ENCODE assay signal across 12 cellular contexts in the genomic region with DNA sequence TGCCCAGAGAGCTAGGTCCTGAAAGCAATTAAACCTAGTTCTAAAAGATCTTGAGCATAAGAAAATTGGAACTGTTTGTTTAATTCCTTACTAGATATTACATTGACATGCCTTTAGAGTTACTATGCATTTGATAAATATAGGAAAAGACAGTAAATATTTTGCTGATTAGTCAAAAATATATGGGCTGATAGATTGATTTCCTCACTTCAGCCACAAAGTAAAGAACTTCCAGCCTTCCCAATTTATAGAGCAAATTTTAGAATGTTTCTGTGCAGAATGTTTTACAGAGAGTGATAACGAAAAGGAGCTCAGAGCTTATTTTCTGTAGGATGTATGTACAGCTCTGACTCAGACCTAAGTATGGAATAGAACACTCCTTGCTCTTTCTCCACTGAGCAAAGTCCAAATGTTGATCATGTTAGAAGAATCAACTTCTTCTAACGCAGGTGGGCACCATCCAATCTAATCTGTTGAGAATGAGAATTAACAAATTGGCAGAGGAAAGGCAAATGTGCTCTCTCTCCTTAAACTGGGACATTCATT.
"Had no signal": no experiment of that assay in that cellular context is flagged by ENCODE, and none has a peak within 500 bp of the region (broad histone marks: within the 10 kb centered on the region; RNA-seq: fewer than 3 reads in every experiment).

No MANE protein-coding gene starts in this region.

- H3K36me3 Mint-ChIP-seq: activated naive CD4-positive, alpha-beta T cell treated with anti-CD3 and anti-CD28 coated beads, Interleukin-2, amount 10 ng/mL, durations not matched to agents 7 days and 5 days; activated naive CD8-positive, alpha-beta T cell treated with anti-CD3 and anti-CD28 coated beads for 36 hours had no signal

- H3K4me1 Mint-ChIP-seq: activated B cell treated with CpG ODN at 0.5 μM for 24 hours; activated CD4-positive, alpha-beta memory T cell treated with anti-CD3 and anti-CD28 coated beads, Interleukin-2, amount 10 ng/mL, durations not matched to agents 7 days and 5 days; activated CD4-positive, alpha-beta T cell treated with anti-CD3 and anti-CD28 coated beads, Interleukin-2, amount 10 ng/mL, durations not matched to agents 7 days and 5 days; activated naive CD4-positive, alpha-beta T cell treated with anti-CD3 and anti-CD28 coated beads, Interleukin-2, amount 10 ng/mL, durations not matched to agents 7 days and 5 days; activated T-helper 17 cell treated with anti-CD3 and anti-CD28 coated beads, Interleukin-2, amount 50 U/mL, for 72 hours had no signal

- H3K9me3 ChIP-seq: SJSA1 had no signal

- DNase-seq: activated B cell treated with CpG ODN at 0.5 μM for 24 hours; activated CD4-positive, alpha-beta T cell treated with anti-CD3 and anti-CD28 coated beads for 1 hour; activated gamma-delta T cell had no signal

- H3K4me3 ChIP-seq: cardiac muscle cell, SJSA1 had no signal

- H3K36me3 ChIP-seq: brain microvascular endothelial cell, cardiac muscle cell, SJSA1 had no signal

- H3K27ac Mint-ChIP-seq: activated B cell treated with CpG ODN at 0.5 μM for 24 hours; activated CD4-positive, alpha-beta memory T cell treated with anti-CD3 and anti-CD28 coated beads, Interleukin-2, amount 10 ng/mL, durations not matched to agents 7 days and 5 days; activated CD4-positive, alpha-beta T cell treated with anti-CD3 and anti-CD28 coated beads, Interleukin-2, amount 10 ng/mL, durations not matched to agents 7 days and 5 days; activated naive CD4-positive, alpha-beta T cell treated with anti-CD3 and anti-CD28 coated beads, Interleukin-2, amount 10 ng/mL, durations not matched to agents 7 days and 5 days; activated naive CD8-positive, alpha-beta T cell treated with anti-CD3 and anti-CD28 coated beads for 36 hours; activated T-helper 17 cell treated with anti-CD3 and anti-CD28 coated beads, Interleukin-2, amount 50 U/mL, for 72 hours; T-helper 17 cell had no signal

- H3K4me3 Mint-ChIP-seq: activated B cell treated with CpG ODN at 0.5 μM for 24 hours; activated CD4-positive, alpha-beta memory T cell treated with anti-CD3 and anti-CD28 coated beads, Interleukin-2, amount 10 ng/mL, durations not matched to agents 7 days and 5 days; activated CD4-positive, alpha-beta T cell treated with anti-CD3 and anti-CD28 coated beads, Interleukin-2, amount 10 ng/mL, durations not matched to agents 7 days and 5 days; activated naive CD4-positive, alpha-beta T cell treated with anti-CD3 and anti-CD28 coated beads, Interleukin-2, amount 10 ng/mL, durations not matched to agents 7 days and 5 days; activated naive CD8-positive, alpha-beta T cell treated with anti-CD3 and anti-CD28 coated beads for 36 hours; activated T-helper 17 cell treated with anti-CD3 and anti-CD28 coated beads, Interleukin-2, amount 50 U/mL, for 72 hours; T-helper 17 cell had no signal

- H3K27ac ChIP-seq: brain microvascular endothelial cell, cardiac muscle cell, SJSA1 had no signal

- H3K27me3 ChIP-seq: brain microvascular endothelial cell, cardiac muscle cell, SJSA1 had no signal

- H3K4me1 ChIP-seq: SJSA1 had no signal

- H3K27me3 Mint-ChIP-seq: activated B cell treated with CpG ODN at 0.5 μM for 24 hours; activated naive CD4-positive, alpha-beta T cell treated with anti-CD3 and anti-CD28 coated beads, Interleukin-2, amount 10 ng/mL, durations not matched to agents 7 days and 5 days had no signal

- H3K9me3 Mint-ChIP-seq: activated B cell treated with CpG ODN at 0.5 μM for 24 hours; activated CD4-positive, alpha-beta memory T cell treated with anti-CD3 and anti-CD28 coated beads, Interleukin-2, amount 10 ng/mL, durations not matched to agents 7 days and 5 days; activated CD4-positive, alpha-beta T cell treated with anti-CD3 and anti-CD28 coated beads, Interleukin-2, amount 10 ng/mL, durations not matched to agents 7 days and 5 days; activated naive CD4-positive, alpha-beta T cell treated with anti-CD3 and anti-CD28 coated beads, Interleukin-2, amount 10 ng/mL, durations not matched to agents 7 days and 5 days; activated naive CD8-positive, alpha-beta T cell treated with anti-CD3 and anti-CD28 coated beads for 36 hours; activated T-helper 17 cell treated with anti-CD3 and anti-CD28 coated beads, Interleukin-2, amount 50 U/mL, for 72 hours had no signal
